Comparison of ENCODE assay signal across 11 cellular contexts in genomic region chr2:69652206-69652605, GRCh38. TPM values are rescaled to one million over a fixed set of nuclear protein-coding genes. Genes with fewer than 3 reads are reported as not detected.
DNase-seq lines count a peak whose midpoint lies in the region; ATAC-seq and TF ChIP-seq lines count a peak whose summit lies in the region.
"Had no signal": no experiment of that assay in that cellular context is flagged by ENCODE, and none has a peak within 500 bp of the region (broad histone marks: within the 10 kb centered on the region; RNA-seq: fewer than 3 reads in every experiment).

No MANE protein-coding gene starts in this region.

- no peak for DNase-seq in CD4-positive, alpha-beta T cell
- DNase-seq in HT1080 (ENCODE audit: low read depth) (peak; percentile 92), kidney glomerular epithelial cell (lab: John Stamatoyannopoulos, UW) (peak; percentile 85), left ventricle myocardium inferior (no peak), DMS 273 (lab: John Stamatoyannopoulos, UW; ENCODE audit: unreplicated experiment) (no peak)
- DNase-seq in activated naive CD4-positive, alpha-beta T cell treated with anti-CD3 and anti-CD28 coated beads, Interleukin-2, amount 50 U/mL, for 72 hours (ENCODE audit: low spot score in 2 of 2): no peak
- DNase-seq: NCI-H2029 treated with DMSO at 0.1 percent for 48 hours, stomach had no signal

- no peak overlapping the region for H3K27ac ChIP-seq in CD4-positive, alpha-beta T cell (ENCODE audit: low read depth, low read length)
- no peak overlapping the region for H3K27ac ChIP-seq in left ventricle myocardium inferior (replicated peaks)
- H3K27ac ChIP-seq: stomach had no signal

- no peak for ATAC-seq in CD4-positive, alpha-beta T cell (ENCODE audit: poor library complexity)
- ATAC-seq in activated naive CD4-positive, alpha-beta T cell treated with anti-CD3 and anti-CD28 coated beads, Interleukin-2, amount 50 U/mL, for 72 hours: peak; percentile 15 to 77
- no peak for ATAC-seq in GM18867 (IDR thresholded peaks at IDR 0.05; ENCODE audit: unreplicated experiment)
- ATAC-seq in GM21447 (IDR thresholded peaks at IDR 0.05; ENCODE audit: unreplicated experiment): no peak

- POLR2A ChIA-PET in CD4-positive, alpha-beta T cell (lab: Charles Lee): interaction anchor here (0.9 to 4.7 kb wide), 4 partner anchors 9 to 43 kb away, joined by 4 to 54 read pairs (median 13); partner anchors contain the start of gene AAK1

- no peak overlapping the region for H3K4me3 ChIP-seq in left ventricle myocardium inferior
- H3K4me3 ChIP-seq: skin epidermis, stomach had no signal

- CTCF ChIA-PET in CD4-positive, alpha-beta T cell (lab: Charles Lee): interaction anchor here (1.6 kb wide), 1 partner anchor 87 kb away, joined by 4 read pairs; no protein-coding TSS in a partner anchor

- H3K9me3 Mint-ChIP-seq in CD4-positive, alpha-beta T cell: no peaks in the 10 kb centered on the region
- H3K9me3 Mint-ChIP-seq in activated naive CD4-positive, alpha-beta T cell treated with anti-CD3 and anti-CD28 coated beads, Interleukin-2, amount 50 U/mL, for 72 hours: peaks cover 0 to 6% of the 10 kb centered on the region in 2 donors

- no peaks in the 10 kb centered on the region for H3K27me3 ChIP-seq in CD4-positive, alpha-beta T cell (ENCODE audit: control insufficient read depth, insufficient read depth, low read length)
- H3K27me3 ChIP-seq in left ventricle myocardium inferior (ENCODE audit: low read depth): no peaks in the 10 kb centered on the region
- H3K27me3 ChIP-seq: stomach had no signal

- TF ChIP-seq CTCF in CD4-positive, alpha-beta T cell (IDR thresholded peaks at IDR 0.05): no peak
- no peak for TF ChIP-seq CTCF in left ventricle myocardium inferior (IDR thresholded peaks at IDR 0.05; ENCODE audit: borderline replicate concordance)

- H3K9me3 ChIP-seq in CD4-positive, alpha-beta T cell (ENCODE audit: control insufficient read depth, low read length): no peaks in the 10 kb centered on the region
- H3K9me3 ChIP-seq in left ventricle myocardium inferior (replicated peaks): no peaks in the 10 kb centered on the region
- H3K9me3 ChIP-seq: stomach had no signal

- peaks cover 63% of the 10 kb centered on the region for H3K4me1 Mint-ChIP-seq in CD4-positive, alpha-beta T cell (ENCODE audit: low read depth)

- intact Hi-C loops in CD4-positive, alpha-beta T cell (cut with DNase I, micrococcal nuclease): no loop called here
- intact Hi-C loops in left ventricle myocardium inferior (cut with micrococcal nuclease): no loop called here

- no peaks in the 10 kb centered on the region for H3K27me3 Mint-ChIP-seq in CD4-positive, alpha-beta T cell

- peak overlapping the region; percentile 27 for H3K4me3 Mint-ChIP-seq in CD4-positive, alpha-beta T cell

- H3K27ac Mint-ChIP-seq in CD4-positive, alpha-beta T cell: peak overlapping the region; percentile 70
- peak overlapping the region; percentile 69 to 93 for H3K27ac Mint-ChIP-seq in activated naive CD4-positive, alpha-beta T cell treated with anti-CD3 and anti-CD28 coated beads, Interleukin-2, amount 50 U/mL, for 72 hours

- no peaks in the 10 kb centered on the region for H3K36me3 ChIP-seq in left ventricle myocardium inferior
- H3K36me3 ChIP-seq: stomach had no signal

- peaks cover 8% of the 10 kb centered on the region for H3K4me1 ChIP-seq in left ventricle myocardium inferior

- H3K36me3 Mint-ChIP-seq in CD4-positive, alpha-beta T cell (ENCODE audit: low read depth): peaks cover 6% of the 10 kb centered on the region
- H3K36me3 Mint-ChIP-seq in activated naive CD4-positive, alpha-beta T cell treated with anti-CD3 and anti-CD28 coated beads, Interleukin-2, amount 50 U/mL, for 72 hours: peaks cover 4 to 7% of the 10 kb centered on the region in 2 donors

RNA-seq across cellular contexts. Expression of gene AAK1, which starts 8.7 kb away (rescaled TPM):
- total RNA-seq in CD4-positive, alpha-beta T cell: 100 to 1,000 TPM; 201 to 208 TPM
- total RNA-seq in HT1080 (2014; rRNA removed; shearing (Covaris generic)): 19.7 and 37.4 TPM in 2 replicates
- polyA plus RNA-seq in HT1080 (2015; cell fraction: cytosol; rRNA removed): 18.7 and 24.1 TPM in 2 replicates
- polyA plus RNA-seq in HT1080 (2015; cell fraction: nucleus; rRNA removed): 27.6 and 27.8 TPM in 2 replicates
- 100 to 1,000 TPM; 129 to 137 TPM for total RNA-seq in activated naive CD4-positive, alpha-beta T cell treated with anti-CD3 and anti-CD28 coated beads, Interleukin-2, amount 50 U/mL, for 72 hours
- total RNA-seq in left ventricle myocardium inferior: 133 TPM

Comparison
In these comparisons a context has a peak if more than half of its experiments do, and no peak if none do; other contexts are left out.
1. ATAC-seq: peak in activated naive CD4-positive, alpha-beta T cell treated with anti-CD3 and anti-CD28 coated beads, Interleukin-2, amount 50 U/mL, for 72 hours (2 of 2); none in CD4-positive, alpha-beta T cell (single experiment), GM18867 (single experiment) and GM21447 (single experiment).
2. DNase-seq: peak in HT1080 (single experiment) and kidney glomerular epithelial cell (single experiment); none in CD4-positive, alpha-beta T cell (0 of 10), activated naive CD4-positive, alpha-beta T cell treated with anti-CD3 and anti-CD28 coated beads, Interleukin-2, amount 50 U/mL, for 72 hours (0 of 2), left ventricle myocardium inferior (single experiment) and DMS 273 (single experiment).